Comparison of ENCODE assay signal across 22 cellular contexts in genomic region chr2:119786312-119786711, GRCh38.
"Had no signal": no experiment of that assay in that cellular context is flagged by ENCODE, and none has a peak within 500 bp of the region (broad histone marks: within the 10 kb centered on the region; RNA-seq: fewer than 3 reads in every experiment).

No MANE protein-coding gene starts in this region.

- H3K4me3 Mint-ChIP-seq: activated CD4-positive, alpha-beta T cell treated with anti-CD3 and anti-CD28 coated beads, Interleukin-2, amount 10 ng/mL, durations not matched to agents 7 days and 5 days; activated naive CD4-positive, alpha-beta T cell treated with anti-CD3 and anti-CD28 coated beads, Interleukin-2, amount 50 U/mL, for 24 hours; dendritic cell treated with granulocyte-macrophage colony-stimulating factor and Interleukin-4, amounts not matched to agents 40 ng/mL and 50 ng/mL, for 4 days; mesothelial cell of epicardium; nephron had no signal

- ATAC-seq: foreskin keratinocyte had no signal

- H3K4me1 ChIP-seq: foreskin keratinocyte, tibial artery, uterus had no signal

- H3K27ac Mint-ChIP-seq: dendritic cell treated with granulocyte-macrophage colony-stimulating factor and Interleukin-4, amounts not matched to agents 40 ng/mL and 50 ng/mL, for 4 days; mesothelial cell of epicardium; nephron had no signal

- H3K27me3 Mint-ChIP-seq: activated CD4-positive, alpha-beta T cell treated with anti-CD3 and anti-CD28 coated beads, Interleukin-2, amount 10 ng/mL, durations not matched to agents 7 days and 5 days; activated naive CD4-positive, alpha-beta T cell treated with anti-CD3 and anti-CD28 coated beads, Interleukin-2, amount 50 U/mL, for 24 hours; dendritic cell treated with granulocyte-macrophage colony-stimulating factor and Interleukin-4, amounts not matched to agents 40 ng/mL and 50 ng/mL, for 4 days had no signal

- H3K4me3 ChIP-seq: esophagus muscularis mucosa, tibial artery, uterus had no signal

- H3K27me3 ChIP-seq: esophagus muscularis mucosa, foreskin keratinocyte, tibial artery, uterus had no signal

- H3K27ac ChIP-seq: esophagus muscularis mucosa, foreskin keratinocyte, tibial artery, uterus had no signal

- H3K4me1 Mint-ChIP-seq: activated CD4-positive, alpha-beta T cell treated with anti-CD3 and anti-CD28 coated beads, Interleukin-2, amount 10 ng/mL, durations not matched to agents 7 days and 5 days; mesothelial cell of epicardium had no signal

- DNase-seq: activated CD4-positive, alpha-beta T cell treated with anti-CD3 and anti-CD28 coated beads, Interleukin-2, amount 10 ng/mL, durations not matched to agents 7 days and 5 days; activated CD8-positive, alpha-beta memory T cell treated with anti-CD3 and anti-CD28 coated beads for 24 hours; activated CD8-positive, alpha-beta memory T cell treated with anti-CD3 and anti-CD28 coated beads, Interleukin-2, amount 50 U/mL, for 48 hours; activated effector memory CD4-positive, alpha-beta T cell treated with anti-CD3 and anti-CD28 coated beads, Interleukin-2, amount 50 U/mL, for 16 hours; activated T-cell treated with anti-CD3 and anti-CD28 coated beads, Interleukin-2, amount 50 U/mL, for 48 hours; effector CD8-positive, alpha-beta T cell; foreskin keratinocyte; glutamatergic neuron; retina; stimulated activated CD4-positive, alpha-beta T cell treated with anti-CD3 and anti-CD28 coated beads, Interleukin-1b, Interleukin-23, amount 100 ng/mL, for 48 hours; stimulated activated CD8-positive, alpha-beta memory T cell treated with anti-CD3 and anti-CD28 coated beads, Interleukin-4, amount 100 ng/mL, for 48 hours; stimulated activated naive CD4-positive, alpha-beta T cell; substantia nigra; T-helper 1 cell; T1000; tibial artery; uterus had no signal
